In genomic region chr10:103079946-103080345, GRCh38 we compare ENCODE assay signal across 22 cellular contexts.
DNase-seq lines count a peak whose midpoint lies in the region; ATAC-seq and TF ChIP-seq lines count a peak whose summit lies in the region.
"Had no signal": no experiment of that assay in that cellular context is flagged by ENCODE, and none has a peak within 500 bp of the region (broad histone marks: within the 10 kb centered on the region; RNA-seq: fewer than 3 reads in every experiment).

No MANE protein-coding gene starts in this region.

- ATAC-seq in HG03095 (IDR thresholded peaks at IDR 0.05; ENCODE audit: unreplicated experiment): no peak
- ATAC-seq in GM21381 (IDR thresholded peaks at IDR 0.05; ENCODE audit: unreplicated experiment): no peak

- peaks cover 19% of the 10 kb centered on the region for H3K4me1 Mint-ChIP-seq in chondrocyte (ENCODE audit: low read depth)
- no peaks in the 10 kb centered on the region for H3K4me1 Mint-ChIP-seq in osteocyte (ENCODE audit: unreplicated experiment)
- H3K4me1 Mint-ChIP-seq: CD14-positive monocyte; CD8-positive, alpha-beta memory T cell had no signal

- H3K36me3 ChIP-seq in esophagus muscularis mucosa (peaks cover 9 to 74% (median 47%) of the 10 kb centered on the region in 4 donors), Karpas-422 (ENCODE audit: insufficient read depth, low read length) (peaks cover 1% of the 10 kb centered on the region; the same call in 1 of the 2 replicates)
- H3K36me3 ChIP-seq: BE2C, HAP-1 had no signal

- H3K4me1 ChIP-seq in esophagus muscularis mucosa (no peaks in the 10 kb centered on the region), Karpas-422 (ENCODE audit: low read length) (no peaks in the 10 kb centered on the region)
- H3K4me1 ChIP-seq: A549; BE2C; BLaER1 treated with 17β-estradiol and CSF1 and Interleukin-3, amounts not matched to agents 10 nM and 100 nM; HAP-1 had no signal

- no peaks in the 10 kb centered on the region for H4K20me1 ChIP-seq in Karpas-422 (ENCODE audit: insufficient read depth, low read depth, low read length)

- 89% methylated on average over 11 of the region's 11 CpGs for WGBS in esophagus muscularis mucosa

- H3K4me3 Mint-ChIP-seq in chondrocyte (ENCODE audit: unreplicated experiment) (no peak overlapping the region), osteocyte (ENCODE audit: unreplicated experiment) (no peak overlapping the region)
- H3K4me3 Mint-ChIP-seq: CD14-positive monocyte; CD4-positive, alpha-beta T cell; CD8-positive, alpha-beta memory T cell; HFFc6 had no signal

- H3K9me2 ChIP-seq in Karpas-422 (replicated peaks; ENCODE audit: insufficient read depth, low read length): no peaks in the 10 kb centered on the region

- H3K27me3 ChIP-seq in esophagus muscularis mucosa (no peaks in the 10 kb centered on the region), Karpas-422 (ENCODE audit: low read length) (no peaks in the 10 kb centered on the region)
- H3K27me3 ChIP-seq: BE2C; BLaER1 treated with 17β-estradiol and CSF1 and Interleukin-3, amounts not matched to agents 10 nM and 100 nM had no signal

- H3K9me3 ChIP-seq in esophagus muscularis mucosa (no peaks in the 10 kb centered on the region), Karpas-422 (ENCODE audit: low read length) (no peaks in the 10 kb centered on the region)
- H3K9me3 ChIP-seq: A549; BE2C; BLaER1 treated with 17β-estradiol and CSF1 and Interleukin-3, amounts not matched to agents 10 nM and 100 nM; HAP-1 had no signal

- no peaks in the 10 kb centered on the region for H3K79me2 ChIP-seq in Karpas-422 (ENCODE audit: low read length)

- H3K4me3 ChIP-seq in esophagus muscularis mucosa (no peak overlapping the region), Karpas-422 (ENCODE audit: low read length) (no peak overlapping the region)
- H3K4me3 ChIP-seq: A549; BLaER1 treated with 17β-estradiol and CSF1 and Interleukin-3, amounts not matched to agents 10 nM and 100 nM; HAP-1 had no signal

- no peak overlapping the region for H2AFZ ChIP-seq in Karpas-422 (ENCODE audit: low read length)

- intact Hi-C loops in esophagus muscularis mucosa (cut with DNase I): loop anchor here (10.0 kb wide), 1 partner anchor 165 kb away; the partner anchor contains the start of gene RPEL1

- no peak overlapping the region for H3K9ac ChIP-seq in Karpas-422 (ENCODE audit: low read length)
- H3K9ac ChIP-seq: BLaER1 treated with 17β-estradiol and CSF1 and Interleukin-3, amounts not matched to agents 10 nM and 100 nM had no signal

- H3K9me3 Mint-ChIP-seq in chondrocyte (ENCODE audit: low read depth): no peaks in the 10 kb centered on the region
- no peaks in the 10 kb centered on the region for H3K9me3 Mint-ChIP-seq in osteocyte (ENCODE audit: unreplicated experiment)
- H3K9me3 Mint-ChIP-seq: CD14-positive monocyte; CD4-positive, alpha-beta T cell; CD8-positive, alpha-beta memory T cell; HFFc6 had no signal

- no peak for TF ChIP-seq EP300 in esophagus muscularis mucosa (IDR thresholded peaks at IDR 0.05)

- H3K27me3 Mint-ChIP-seq in chondrocyte (ENCODE audit: low read depth): no peaks in the 10 kb centered on the region
- H3K27me3 Mint-ChIP-seq in osteocyte (ENCODE audit: unreplicated experiment): no peaks in the 10 kb centered on the region
- H3K27me3 Mint-ChIP-seq: CD4-positive, alpha-beta T cell; CD8-positive, alpha-beta memory T cell had no signal

- DNase-seq in chondrocyte (ENCODE audit: low spot score): no peak
- DNase-seq in esophagus muscularis mucosa (ENCODE audit: extremely low spot score): peak; percentile 86
- peak; percentile 76 for DNase-seq in osteocyte (ENCODE audit: extremely low spot score, unreplicated experiment)
- no peak for DNase-seq in Karpas-422
- DNase-seq in NCI-H2196 treated with DMSO at 0.1 percent for 48 hours (lab: John Stamatoyannopoulos, UW; ENCODE audit: unreplicated experiment): no peak
- DNase-seq: 8988T; ACHN; AML-193; BE2C; CD4-positive, alpha-beta T cell; CD8-positive, alpha-beta memory T cell; DMS 273 treated with DMSO at 0.1 percent for 48 hours; DMS79 treated with DMSO at 0.1 percent for 48 hours; GF-D8; GOT3; HFFc6 had no signal

- H3K36me3 Mint-ChIP-seq in chondrocyte (ENCODE audit: low read depth): peaks cover 41% of the 10 kb centered on the region
- peaks cover 24% of the 10 kb centered on the region for H3K36me3 Mint-ChIP-seq in osteocyte (ENCODE audit: unreplicated experiment)

- no peak for TF ChIP-seq CTCF in chondrocyte (IDR thresholded peaks at IDR 0.05)
- no peak for TF ChIP-seq CTCF in esophagus muscularis mucosa (IDR thresholded peaks at IDR 0.05)
- TF ChIP-seq CTCF in osteocyte (IDR thresholded peaks at IDR 0.05): no peak

- H3K27ac ChIP-seq in esophagus muscularis mucosa (replicated peaks in 1 of 4): no peak overlapping the region
- no peak overlapping the region for H3K27ac ChIP-seq in Karpas-422 (ENCODE audit: low read length)
- H3K27ac ChIP-seq: A549; BLaER1 treated with 17β-estradiol and CSF1 and Interleukin-3, amounts not matched to agents 10 nM and 100 nM had no signal

- TF ChIP-seq POLR2A in esophagus muscularis mucosa (IDR thresholded peaks at IDR 0.05; ENCODE audit: low read depth): no peak

- H3K27ac Mint-ChIP-seq in chondrocyte (ENCODE audit: unreplicated experiment) (peak overlapping the region; percentile 27), osteocyte (ENCODE audit: unreplicated experiment) (no peak overlapping the region)
- H3K27ac Mint-ChIP-seq: CD4-positive, alpha-beta T cell; HFFc6 had no signal

- H3K4me2 ChIP-seq in Karpas-422 (ENCODE audit: low read depth, low read length, poor library complexity, severe bottlenecking): no peak overlapping the region
- H3K4me2 ChIP-seq: A549; BLaER1 treated with 17β-estradiol and CSF1 and Interleukin-3, amounts not matched to agents 10 nM and 100 nM had no signal

Comparison
In these comparisons a context has a peak if more than half of its experiments do, and no peak if none do; other contexts are left out.
1. DNase-seq: peak in esophagus muscularis mucosa (single experiment) and osteocyte (single experiment); none in chondrocyte (single experiment), Karpas-422 (single experiment) and NCI-H2196 treated with DMSO at 0.1 percent for 48 hours (single experiment).